Comparison of ENCODE assay signal across 2 cellular contexts in the genomic region with DNA sequence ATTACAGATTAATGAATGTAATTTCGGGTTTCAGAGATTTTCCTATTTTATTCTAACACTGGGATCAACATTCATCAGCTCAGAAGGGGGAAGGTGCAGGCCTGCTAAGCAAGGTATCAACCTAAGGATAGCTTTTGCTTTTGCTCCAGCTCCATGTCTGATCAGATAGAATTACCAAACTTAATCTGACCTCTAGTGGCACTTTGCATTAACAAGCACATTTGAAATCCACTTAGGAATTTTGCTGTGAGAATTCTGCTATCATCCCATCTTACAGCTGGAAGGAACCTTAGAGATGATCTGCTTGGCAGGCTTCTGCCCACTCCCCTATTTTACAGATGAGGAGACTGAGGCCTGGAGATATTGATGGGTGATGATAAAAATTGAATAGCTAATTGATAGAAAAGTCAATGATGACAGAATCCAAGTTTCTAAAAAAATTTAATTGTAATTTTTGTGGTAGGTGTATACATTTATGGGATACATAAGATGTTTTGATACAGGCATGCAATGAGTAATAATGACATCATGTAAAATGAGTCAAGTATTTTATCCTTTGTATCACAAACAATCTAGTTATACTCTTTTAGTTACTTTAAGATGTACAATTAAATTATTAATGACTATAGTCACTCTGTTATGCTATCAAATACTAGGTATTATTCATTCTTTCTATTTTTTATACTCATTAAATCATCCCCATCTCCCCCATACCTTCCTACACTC.
TF ChIP-seq lines count a peak whose summit lies in the region.

No MANE protein-coding gene starts in this region.

TF ChIP-seq in HEK293, 187 proteins besides CTCF, POLR2A, EP300 and RAD21 (continued from another document):
- TF ChIP-seq, protein P1, sequence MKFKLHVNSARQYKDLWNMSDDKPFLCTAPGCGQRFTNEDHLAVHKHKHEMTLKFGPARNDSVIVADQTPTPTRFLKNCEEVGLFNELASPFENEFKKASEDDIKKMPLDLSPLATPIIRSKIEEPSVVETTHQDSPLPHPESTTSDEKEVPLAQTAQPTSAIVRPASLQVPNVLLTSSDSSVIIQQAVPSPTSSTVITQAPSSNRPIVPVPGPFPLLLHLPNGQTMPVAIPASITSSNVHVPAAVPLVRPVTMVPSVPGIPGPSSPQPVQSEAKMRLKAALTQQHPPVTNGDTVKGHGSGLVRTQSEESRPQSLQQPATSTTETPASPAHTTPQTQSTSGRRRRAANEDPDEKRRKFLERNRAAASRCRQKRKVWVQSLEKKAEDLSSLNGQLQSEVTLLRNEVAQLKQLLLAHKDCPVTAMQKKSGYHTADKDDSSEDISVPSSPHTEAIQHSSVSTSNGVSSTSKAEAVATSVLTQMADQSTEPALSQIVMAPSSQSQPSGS (tag by site-specific recombination; IDR thresholded peaks at IDR 0.05; ENCODE audit: low read depth) = peak; percentile 74; the same call in 1 of the 2 replicates
- TF ChIP-seq ZNF140 (tag by site-specific recombination; IDR thresholded peaks at IDR 0.05) = no peak
- no peak for TF ChIP-seq TCF7L2 (IDR thresholded peaks at IDR 0.05; ENCODE audit: borderline replicate concordance, low read depth, low read length)
- TF ChIP-seq ZNF2 (tag by site-specific recombination; IDR thresholded peaks at IDR 0.05) = peak; percentile 34; the same call in 1 of the 2 replicates
- TF ChIP-seq, protein P2, sequence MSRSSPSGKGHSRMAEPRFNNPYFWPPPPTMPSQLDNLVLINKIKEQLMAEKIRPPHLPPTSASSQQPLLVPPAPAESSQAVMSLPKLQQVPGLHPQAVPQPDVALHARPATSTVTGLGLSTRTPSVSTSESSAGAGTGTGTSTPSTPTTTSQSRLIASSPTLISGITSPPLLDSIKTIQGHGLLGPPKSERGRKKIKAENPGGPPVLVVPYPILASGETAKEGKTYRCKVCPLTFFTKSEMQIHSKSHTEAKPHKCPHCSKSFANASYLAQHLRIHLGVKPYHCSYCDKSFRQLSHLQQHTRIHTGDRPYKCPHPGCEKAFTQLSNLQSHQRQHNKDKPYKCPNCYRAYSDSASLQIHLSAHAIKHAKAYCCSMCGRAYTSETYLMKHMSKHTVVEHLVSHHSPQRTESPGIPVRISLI (tag by site-specific recombination; IDR thresholded peaks at IDR 0.05) = no peak
- TF ChIP-seq, protein P3, sequence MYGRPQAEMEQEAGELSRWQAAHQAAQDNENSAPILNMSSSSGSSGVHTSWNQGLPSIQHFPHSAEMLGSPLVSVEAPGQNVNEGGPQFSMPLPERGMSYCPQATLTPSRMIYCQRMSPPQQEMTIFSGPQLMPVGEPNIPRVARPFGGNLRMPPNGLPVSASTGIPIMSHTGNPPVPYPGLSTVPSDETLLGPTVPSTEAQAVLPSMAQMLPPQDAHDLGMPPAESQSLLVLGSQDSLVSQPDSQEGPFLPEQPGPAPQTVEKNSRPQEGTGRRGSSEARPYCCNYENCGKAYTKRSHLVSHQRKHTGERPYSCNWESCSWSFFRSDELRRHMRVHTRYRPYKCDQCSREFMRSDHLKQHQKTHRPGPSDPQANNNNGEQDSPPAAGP (tag by site-specific recombination; IDR thresholded peaks at IDR 0.05) = no peak
- TF ChIP-seq ZNF132 (tag by site-specific recombination; IDR thresholded peaks at IDR 0.05; ENCODE audit: borderline replicate concordance) = no peak
- no peak for TF ChIP-seq ZFP69B (tag by site-specific recombination; IDR thresholded peaks at IDR 0.05)
- TF ChIP-seq, protein P4, sequence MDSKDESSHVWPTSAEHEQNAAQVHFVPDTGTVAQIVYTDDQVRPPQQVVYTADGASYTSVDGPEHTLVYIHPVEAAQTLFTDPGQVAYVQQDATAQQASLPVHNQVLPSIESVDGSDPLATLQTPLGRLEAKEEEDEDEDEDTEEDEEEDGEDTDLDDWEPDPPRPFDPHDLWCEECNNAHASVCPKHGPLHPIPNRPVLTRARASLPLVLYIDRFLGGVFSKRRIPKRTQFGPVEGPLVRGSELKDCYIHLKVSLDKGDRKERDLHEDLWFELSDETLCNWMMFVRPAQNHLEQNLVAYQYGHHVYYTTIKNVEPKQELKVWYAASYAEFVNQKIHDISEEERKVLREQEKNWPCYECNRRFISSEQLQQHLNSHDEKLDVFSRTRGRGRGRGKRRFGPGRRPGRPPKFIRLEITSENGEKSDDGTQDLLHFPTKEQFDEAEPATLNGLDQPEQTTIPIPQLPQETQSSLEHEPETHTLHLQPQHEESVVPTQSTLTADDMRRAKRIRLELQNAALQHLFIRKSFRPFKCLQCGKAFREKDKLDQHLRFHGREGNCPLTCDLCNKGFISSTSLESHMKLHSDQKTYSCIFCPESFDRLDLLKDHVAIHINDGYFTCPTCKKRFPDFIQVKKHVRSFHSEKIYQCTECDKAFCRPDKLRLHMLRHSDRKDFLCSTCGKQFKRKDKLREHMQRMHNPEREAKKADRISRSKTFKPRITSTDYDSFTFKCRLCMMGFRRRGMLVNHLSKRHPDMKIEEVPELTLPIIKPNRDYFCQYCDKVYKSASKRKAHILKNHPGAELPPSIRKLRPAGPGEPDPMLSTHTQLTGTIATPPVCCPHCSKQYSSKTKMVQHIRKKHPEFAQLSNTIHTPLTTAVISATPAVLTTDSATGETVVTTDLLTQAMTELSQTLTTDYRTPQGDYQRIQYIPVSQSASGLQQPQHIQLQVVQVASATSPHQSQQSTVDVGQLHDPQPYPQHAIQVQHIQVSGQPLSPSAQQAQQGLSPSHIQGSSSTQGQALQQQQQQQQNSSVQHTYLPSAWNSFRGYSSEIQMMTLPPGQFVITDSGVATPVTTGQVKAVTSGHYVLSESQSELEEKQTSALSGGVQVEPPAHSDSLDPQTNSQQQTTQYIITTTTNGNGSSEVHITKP (tag by site-specific recombination; IDR thresholded peaks at IDR 0.05) = no peak
- no peak for TF ChIP-seq ZSCAN16 (tag by site-specific recombination; IDR thresholded peaks at IDR 0.05)
- no peak for TF ChIP-seq MZF1 (tag by site-specific recombination; IDR thresholded peaks at IDR 0.05; ENCODE audit: borderline replicate concordance)
- no peak for TF ChIP-seq HOXC10 (CRISPR knock-in tag; IDR thresholded peaks at IDR 0.05)
- TF ChIP-seq ZNF239 (tag by site-specific recombination; IDR thresholded peaks at IDR 0.05) = no peak
- TF ChIP-seq ZSCAN30 (tag by site-specific recombination; IDR thresholded peaks at IDR 0.05) = 0 out of 2 replicates have a peak, but pooled peaks have one; percentile 13

TF ChIP-seq in WTC11, 78 proteins besides CTCF, POLR2A, EP300 and RAD21 (continued from another document):
- TF ChIP-seq, protein P5, sequence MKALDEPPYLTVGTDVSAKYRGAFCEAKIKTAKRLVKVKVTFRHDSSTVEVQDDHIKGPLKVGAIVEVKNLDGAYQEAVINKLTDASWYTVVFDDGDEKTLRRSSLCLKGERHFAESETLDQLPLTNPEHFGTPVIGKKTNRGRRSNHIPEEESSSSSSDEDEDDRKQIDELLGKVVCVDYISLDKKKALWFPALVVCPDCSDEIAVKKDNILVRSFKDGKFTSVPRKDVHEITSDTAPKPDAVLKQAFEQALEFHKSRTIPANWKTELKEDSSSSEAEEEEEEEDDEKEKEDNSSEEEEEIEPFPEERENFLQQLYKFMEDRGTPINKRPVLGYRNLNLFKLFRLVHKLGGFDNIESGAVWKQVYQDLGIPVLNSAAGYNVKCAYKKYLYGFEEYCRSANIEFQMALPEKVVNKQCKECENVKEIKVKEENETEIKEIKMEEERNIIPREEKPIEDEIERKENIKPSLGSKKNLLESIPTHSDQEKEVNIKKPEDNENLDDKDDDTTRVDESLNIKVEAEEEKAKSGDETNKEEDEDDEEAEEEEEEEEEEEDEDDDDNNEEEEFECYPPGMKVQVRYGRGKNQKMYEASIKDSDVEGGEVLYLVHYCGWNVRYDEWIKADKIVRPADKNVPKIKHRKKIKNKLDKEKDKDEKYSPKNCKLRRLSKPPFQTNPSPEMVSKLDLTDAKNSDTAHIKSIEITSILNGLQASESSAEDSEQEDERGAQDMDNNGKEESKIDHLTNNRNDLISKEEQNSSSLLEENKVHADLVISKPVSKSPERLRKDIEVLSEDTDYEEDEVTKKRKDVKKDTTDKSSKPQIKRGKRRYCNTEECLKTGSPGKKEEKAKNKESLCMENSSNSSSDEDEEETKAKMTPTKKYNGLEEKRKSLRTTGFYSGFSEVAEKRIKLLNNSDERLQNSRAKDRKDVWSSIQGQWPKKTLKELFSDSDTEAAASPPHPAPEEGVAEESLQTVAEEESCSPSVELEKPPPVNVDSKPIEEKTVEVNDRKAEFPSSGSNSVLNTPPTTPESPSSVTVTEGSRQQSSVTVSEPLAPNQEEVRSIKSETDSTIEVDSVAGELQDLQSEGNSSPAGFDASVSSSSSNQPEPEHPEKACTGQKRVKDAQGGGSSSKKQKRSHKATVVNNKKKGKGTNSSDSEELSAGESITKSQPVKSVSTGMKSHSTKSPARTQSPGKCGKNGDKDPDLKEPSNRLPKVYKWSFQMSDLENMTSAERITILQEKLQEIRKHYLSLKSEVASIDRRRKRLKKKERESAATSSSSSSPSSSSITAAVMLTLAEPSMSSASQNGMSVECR (CRISPR knock-in tag; IDR thresholded peaks at IDR 0.05; ENCODE audit: borderline replicate concordance) = no peak
- TF ChIP-seq TEAD1 (CRISPR knock-in tag; IDR thresholded peaks at IDR 0.05) (no peak), HMGA2 (CRISPR knock-in tag; IDR thresholded peaks at IDR 0.05) (no peak), SOX15 (CRISPR knock-in tag; IDR thresholded peaks at IDR 0.05) (no peak), ETV6 (CRISPR knock-in tag; IDR thresholded peaks at IDR 0.05) (no peak), OVOL2 (CRISPR knock-in tag; IDR thresholded peaks at IDR 0.05; ENCODE audit: borderline replicate concordance) (no peak), PRRX2 (CRISPR knock-in tag; IDR thresholded peaks at IDR 0.05) (no peak), ZNF671 (CRISPR knock-in tag; IDR thresholded peaks at IDR 0.05) (no peak), TCF7 (CRISPR knock-in tag; IDR thresholded peaks at IDR 0.05; ENCODE audit: low read depth) (no peak)
- TF ChIP-seq, protein P6, sequence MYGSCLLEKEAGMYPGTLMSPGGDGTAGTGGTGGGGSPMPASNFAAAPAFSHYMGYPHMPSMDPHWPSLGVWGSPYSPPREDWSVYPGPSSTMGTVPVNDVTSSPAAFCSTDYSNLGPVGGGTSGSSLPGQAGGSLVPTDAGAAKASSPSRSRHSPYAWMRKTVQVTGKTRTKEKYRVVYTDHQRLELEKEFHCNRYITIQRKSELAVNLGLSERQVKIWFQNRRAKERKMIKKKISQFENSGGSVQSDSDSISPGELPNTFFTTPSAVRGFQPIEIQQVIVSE (CRISPR knock-in tag; IDR thresholded peaks at IDR 0.05; ENCODE audit: borderline replicate concordance) = no peak
TF ChIP-seq in WTC11: peak in this region for 0.
